Comparison of ENCODE assay signal across 1 cellular context in genomic region chr5:149563461-149563860, GRCh38.
TF ChIP-seq lines count a peak whose summit lies in the region.

No MANE protein-coding gene starts in this region.

TF ChIP-seq in IMR-90, 13 proteins besides CTCF, POLR2A, EP300 and RAD21:
- TF ChIP-seq FOS (IDR thresholded peaks at IDR 0.05; ENCODE audit: low read depth, low read length) = peak; percentile 4; the same call in 1 of the 2 replicates
- TF ChIP-seq CEBPB (IDR thresholded peaks at IDR 0.05; ENCODE audit: low read depth, low read length) = peak; percentile 65; the same call in 1 of the 2 replicates
- no peak for TF ChIP-seq RFX5 (IDR thresholded peaks at IDR 0.05; ENCODE audit: low read depth, low read length)
- no peak for TF ChIP-seq NFE2L2 (IDR thresholded peaks at IDR 0.05; ENCODE audit: low read depth, low read length)
